ENCODE assay signal across 29 cellular contexts in the genomic region with DNA sequence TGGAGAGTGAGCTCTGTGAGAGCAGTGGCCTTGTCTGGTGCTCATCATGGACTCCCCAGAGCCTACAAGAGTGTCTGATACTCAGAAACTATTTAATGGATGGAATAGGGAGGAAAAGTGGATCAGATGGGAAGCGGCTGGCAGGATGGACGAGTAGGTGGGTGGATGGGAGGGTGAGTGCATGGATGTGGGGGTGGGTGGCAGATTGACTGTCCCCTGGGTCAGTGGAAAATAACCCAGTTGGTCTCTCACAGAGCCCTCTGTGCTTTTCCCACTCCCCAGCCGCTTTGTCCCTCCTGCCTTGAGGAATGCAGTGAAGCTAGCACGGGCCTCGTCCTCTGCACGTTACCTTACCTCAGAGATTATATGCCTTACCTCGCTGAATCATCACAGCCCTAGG. TPM values are rescaled to one million over a fixed set of nuclear protein-coding genes. Genes with fewer than 3 reads are reported as not detected.
DNase-seq lines count a peak whose midpoint lies in the region; ATAC-seq, FAIRE-seq and TF ChIP-seq lines count a peak whose summit lies in the region.
"Had no signal": no experiment of that assay in that cellular context is flagged by ENCODE, and none has a peak within 500 bp of the region (broad histone marks: within the 10 kb centered on the region; RNA-seq: fewer than 3 reads in every experiment).

No MANE protein-coding gene starts in this region.

- peak overlapping the region; percentile 30 for H3K27ac Mint-ChIP-seq in nephron progenitor cell
- H3K27ac Mint-ChIP-seq in stimulated activated memory B cell treated with anti-CD40 and anti-IgM and Interleukin-4, amounts not matched to agents 10 μg/mL and 1 μg/mL and 100 μg/mL, for 72 hours = peak overlapping the region; percentile 62
- H3K27ac Mint-ChIP-seq in activated naive CD8-positive, alpha-beta T cell treated with anti-CD3 and anti-CD28 coated beads for 36 hours = no peak overlapping the region

- H3K4me3 Mint-ChIP-seq in nephron progenitor cell = no peak overlapping the region
- no peak overlapping the region for H3K4me3 Mint-ChIP-seq in stimulated activated memory B cell treated with anti-CD40 and anti-IgM and Interleukin-4, amounts not matched to agents 10 μg/mL and 1 μg/mL and 100 μg/mL, for 72 hours
- H3K4me3 Mint-ChIP-seq in activated naive CD8-positive, alpha-beta T cell treated with anti-CD3 and anti-CD28 coated beads for 36 hours = no peak overlapping the region
- H3K4me3 Mint-ChIP-seq: CD4-positive, alpha-beta memory T cell had no signal

- H4K20me1 ChIP-seq in BLaER1 treated with 17β-estradiol and CSF1 and Interleukin-3, amounts not matched to agents 10 nM and 100 nM = peaks cover 43 to 96% (median 91%) of the 10 kb centered on the region in 11 experiments; a peak in 21 of 22 replicates

- no peak for FAIRE-seq in bronchial epithelial cell (lab: Jason Lieb, UNC)
- FAIRE-seq: G401.6, GM12891, H54, HepG2 had no signal

- H3K4me1 Mint-ChIP-seq in nephron progenitor cell = peaks cover 22% of the 10 kb centered on the region
- peaks cover 79% of the 10 kb centered on the region for H3K4me1 Mint-ChIP-seq in stimulated activated memory B cell treated with anti-CD40 and anti-IgM and Interleukin-4, amounts not matched to agents 10 μg/mL and 1 μg/mL and 100 μg/mL, for 72 hours
- H3K4me1 Mint-ChIP-seq in activated naive CD8-positive, alpha-beta T cell treated with anti-CD3 and anti-CD28 coated beads for 36 hours = peaks cover 17% of the 10 kb centered on the region

- peaks cover 83 to 100% (median 99%) of the 10 kb centered on the region in 11 experiments for H3K36me3 ChIP-seq in BLaER1 treated with 17β-estradiol and CSF1 and Interleukin-3, amounts not matched to agents 10 nM and 100 nM
- no peaks in the 10 kb centered on the region for H3K36me3 ChIP-seq in bronchial epithelial cell (ENCODE audit: control insufficient read depth, insufficient read depth, low read length)

- no peak for ATAC-seq in stimulated activated memory B cell treated with anti-CD40 and anti-IgM and Interleukin-4, amounts not matched to agents 10 μg/mL and 1 μg/mL and 100 μg/mL, for 72 hours
- ATAC-seq: HepG2, PC-3 had no signal

- peak overlapping the region in 8 of 11 experiments; percentile 1 to 100 (median 96); a peak in 11 of 22 replicates for H3K4me2 ChIP-seq in BLaER1 treated with 17β-estradiol and CSF1 and Interleukin-3, amounts not matched to agents 10 nM and 100 nM
- H3K4me2 ChIP-seq: BLaER1, SK-N-SH had no signal

- H3K27me3 Mint-ChIP-seq in nephron progenitor cell (ENCODE audit: low read depth, poor library complexity) = peaks cover 17% of the 10 kb centered on the region
- no peaks in the 10 kb centered on the region for H3K27me3 Mint-ChIP-seq in stimulated activated memory B cell treated with anti-CD40 and anti-IgM and Interleukin-4, amounts not matched to agents 10 μg/mL and 1 μg/mL and 100 μg/mL, for 72 hours
- H3K27me3 Mint-ChIP-seq in activated naive CD8-positive, alpha-beta T cell treated with anti-CD3 and anti-CD28 coated beads for 36 hours = no peaks in the 10 kb centered on the region
- H3K27me3 Mint-ChIP-seq: CD4-positive, alpha-beta memory T cell had no signal

- TF ChIP-seq CTCF in bronchial epithelial cell (IDR thresholded peaks at IDR 0.05; ENCODE audit: insufficient read depth, low read length, severe bottlenecking) = no peak
- no peak for TF ChIP-seq CTCF in nephron progenitor cell (IDR thresholded peaks at IDR 0.05)

- peak; percentile 31 for DNase-seq in bronchial epithelial cell (ENCODE audit: low read depth)
- no peak for DNase-seq in nephron progenitor cell
- DNase-seq in activated naive CD8-positive, alpha-beta T cell treated with anti-CD3 and anti-CD28 coated beads for 36 hours = no peak
- DNase-seq in NCI-H1417 (lab: John Stamatoyannopoulos, UW) = no peak
- no peak for DNase-seq in iPS-NIHi11 (ENCODE audit: low spot score)
- DNase-seq in NCI-H510A (lab: John Stamatoyannopoulos, UW) = no peak
- DNase-seq: 8988T; ACHN; CD4-positive, alpha-beta memory T cell; COR-L47; Kasumi-1; MV-4-11; NCI-H1105; NCI-H146; NCI-H1930; NCI-H2107; NCI-H524 treated with DMSO at 0.1 percent for 48 hours; NCI-H774; PC-3; SK-N-SH had no signal

- H3K9me3 ChIP-seq in BLaER1 treated with 17β-estradiol and CSF1 and Interleukin-3, amounts not matched to agents 10 nM and 100 nM (replicated peaks in 1 of 11) = no peaks in the 10 kb centered on the region
- H3K9me3 ChIP-seq: BLaER1, SK-N-SH had no signal

- no peaks in the 10 kb centered on the region for H3K9me3 Mint-ChIP-seq in nephron progenitor cell
- no peaks in the 10 kb centered on the region for H3K9me3 Mint-ChIP-seq in stimulated activated memory B cell treated with anti-CD40 and anti-IgM and Interleukin-4, amounts not matched to agents 10 μg/mL and 1 μg/mL and 100 μg/mL, for 72 hours
- no peaks in the 10 kb centered on the region for H3K9me3 Mint-ChIP-seq in activated naive CD8-positive, alpha-beta T cell treated with anti-CD3 and anti-CD28 coated beads for 36 hours

- no peaks in the 10 kb centered on the region for H3K27me3 ChIP-seq in BLaER1 treated with 17β-estradiol and CSF1 and Interleukin-3, amounts not matched to agents 10 nM and 100 nM
- no peaks in the 10 kb centered on the region for H3K27me3 ChIP-seq in bronchial epithelial cell (ENCODE audit: control insufficient read depth, insufficient read depth, low read length)
- H3K27me3 ChIP-seq: BLaER1 had no signal

- H3K4me1 ChIP-seq in BLaER1 treated with 17β-estradiol and CSF1 and Interleukin-3, amounts not matched to agents 10 nM and 100 nM = peaks cover 44 to 87% (median 78%) of the 10 kb centered on the region in 10 experiments

- peak overlapping the region in 8 of 11 experiments; percentile 4 to 99 (median 20); a peak in 8 of 22 replicates for H3K27ac ChIP-seq in BLaER1 treated with 17β-estradiol and CSF1 and Interleukin-3, amounts not matched to agents 10 nM and 100 nM
- H3K27ac ChIP-seq: BLaER1 had no signal

- no peaks in the 10 kb centered on the region for H3K36me3 Mint-ChIP-seq in nephron progenitor cell (ENCODE audit: low read depth)
- peaks cover 55% of the 10 kb centered on the region for H3K36me3 Mint-ChIP-seq in stimulated activated memory B cell treated with anti-CD40 and anti-IgM and Interleukin-4, amounts not matched to agents 10 μg/mL and 1 μg/mL and 100 μg/mL, for 72 hours
- no peaks in the 10 kb centered on the region for H3K36me3 Mint-ChIP-seq in activated naive CD8-positive, alpha-beta T cell treated with anti-CD3 and anti-CD28 coated beads for 36 hours
- H3K36me3 Mint-ChIP-seq: CD4-positive, alpha-beta memory T cell had no signal

- peak overlapping the region in 2 of 10 experiments; percentile 40 to 76; a peak in 4 of 20 replicates for H3K4me3 ChIP-seq in BLaER1 treated with 17β-estradiol and CSF1 and Interleukin-3, amounts not matched to agents 10 nM and 100 nM
- H3K4me3 ChIP-seq in bronchial epithelial cell (ENCODE audit: low read depth, low read length) = no peak overlapping the region
- H3K4me3 ChIP-seq: BLaER1 had no signal

- H3K9ac ChIP-seq in BLaER1 treated with 17β-estradiol and CSF1 and Interleukin-3, amounts not matched to agents 10 nM and 100 nM = peak overlapping the region; percentile 7 to 100 (median 95); a peak in 16 of 22 replicates
- H3K9ac ChIP-seq: BLaER1, SK-N-SH had no signal

RNA-seq across cellular contexts. Expression of gene SPI1, which starts 5.9 kb away (rescaled TPM):
- not detected in 2 replicates for total RNA-seq in bronchial epithelial cell
- total RNA-seq in activated naive CD8-positive, alpha-beta T cell treated with anti-CD3 and anti-CD28 coated beads for 36 hours = under 1 TPM; 0.25 to 0.36 TPM
- total RNA-seq: HepG2, HT1080, MCF 10A had no signal

RNA-seq across cellular contexts. Expression of gene MYBPC3, which starts 19.9 kb away (rescaled TPM):
- total RNA-seq in bronchial epithelial cell = under 0.01 TPM in 1 of 2 replicates, not detected in the other
- not detected for total RNA-seq in activated naive CD8-positive, alpha-beta T cell treated with anti-CD3 and anti-CD28 coated beads for 36 hours
- total RNA-seq: CD4-positive, alpha-beta memory T cell; HepG2; HT1080; MCF 10A; PC-3 had no signal

RNA-seq across cellular contexts. Expression of gene SLC39A13, which starts 36.0 kb away (rescaled TPM):
- total RNA-seq in bronchial epithelial cell = 12.3 and 18.2 TPM in 2 replicates
- total RNA-seq in activated naive CD8-positive, alpha-beta T cell treated with anti-CD3 and anti-CD28 coated beads for 36 hours = 10 to 100 TPM; 10.9 to 11.4 TPM

RNA-seq across cellular contexts. Expression of gene PSMC3, which starts 53.8 kb away (rescaled TPM):
- total RNA-seq in bronchial epithelial cell = 141 and 143 TPM in 2 replicates
- 100 to 1,000 TPM; 168 to 176 TPM for total RNA-seq in activated naive CD8-positive, alpha-beta T cell treated with anti-CD3 and anti-CD28 coated beads for 36 hours
